In the genomic region with DNA sequence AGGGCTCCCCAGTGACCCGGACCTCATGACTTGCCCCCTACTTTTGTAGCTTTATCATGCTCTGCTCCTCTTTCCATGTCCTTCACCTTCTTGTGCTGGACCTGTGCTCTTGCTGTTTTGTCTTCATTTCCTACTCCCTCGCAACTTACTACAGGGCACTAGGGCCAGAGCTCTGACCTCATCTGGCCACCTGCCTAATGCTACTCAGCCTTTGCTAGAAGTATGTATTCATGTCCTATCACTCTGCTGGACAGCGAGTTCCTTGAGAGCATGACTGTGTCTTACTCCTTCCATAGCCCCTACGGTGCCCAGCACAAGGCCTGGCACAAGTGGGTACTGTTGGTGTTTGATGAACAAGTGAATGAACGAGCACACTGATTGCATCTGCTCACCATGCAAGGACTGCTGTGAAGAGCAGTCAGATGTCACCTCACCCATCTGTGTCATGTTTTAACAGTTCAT, we compare ENCODE assay signal across 9 cellular contexts. TPM values are rescaled to one million over a fixed set of nuclear protein-coding genes. Genes with fewer than 3 reads are reported as not detected.
DNase-seq lines count a peak whose midpoint lies in the region; ATAC-seq and TF ChIP-seq lines count a peak whose summit lies in the region.
"Had no signal": no experiment of that assay in that cellular context is flagged by ENCODE, and none has a peak within 500 bp of the region (broad histone marks: within the 10 kb centered on the region; RNA-seq: fewer than 3 reads in every experiment).

No MANE protein-coding gene starts in this region.

- no peaks in the 10 kb centered on the region for H3K9me3 ChIP-seq in CD4-positive, alpha-beta memory T cell (ENCODE audit: control insufficient read depth in 1 of 2, low read length in 2 of 2)
- H3K9me3 ChIP-seq in colonic mucosa = no peaks in the 10 kb centered on the region

- H3K27me3 ChIP-seq in CD4-positive, alpha-beta memory T cell (ENCODE audit: insufficient read depth, low read length) = no peaks in the 10 kb centered on the region
- H3K27me3 ChIP-seq in colonic mucosa = no peaks in the 10 kb centered on the region

- H3K36me3 ChIP-seq in CD4-positive, alpha-beta memory T cell (ENCODE audit: insufficient read depth, low read length) = peaks cover under 1% of the 10 kb centered on the region
- H3K36me3 ChIP-seq in colonic mucosa = no peaks in the 10 kb centered on the region

- H3K4me1 ChIP-seq in CD4-positive, alpha-beta memory T cell (ENCODE audit: insufficient read depth, low read length) = peaks cover 31% of the 10 kb centered on the region
- H3K4me1 ChIP-seq in colonic mucosa = peaks cover 10% of the 10 kb centered on the region

- intact Hi-C loops in CD4-positive, alpha-beta memory T cell (cut with micrococcal nuclease) = loop anchor here (2.0 kb wide), 1 partner anchor 391 kb away; a partner anchor contains a TSS
- intact Hi-C loops in colonic mucosa (cut with DNase I) = no loop called here
- intact Hi-C loops in natural killer cell (cut with micrococcal nuclease) = loop anchor here (5.0 kb wide), 1 partner anchor 574 kb away; a partner anchor contains a TSS

- H3K9ac ChIP-seq in colonic mucosa (ENCODE audit: low read depth in 2 of 2, low read length in 2 of 2) = peak overlapping the region; percentile 92 to 94

- peaks cover 8 to 20% of the 10 kb centered on the region in 2 donors for H3K36me3 Mint-ChIP-seq in CD4-positive, alpha-beta memory T cell
- no peaks in the 10 kb centered on the region for H3K36me3 Mint-ChIP-seq in natural killer cell

- H3K27ac ChIP-seq in CD4-positive, alpha-beta memory T cell (ENCODE audit: low read depth, low read length) = peak overlapping the region; percentile 88
- H3K27ac ChIP-seq in colonic mucosa = no peak overlapping the region

- DNase-seq in CD4-positive, alpha-beta memory T cell = no peak
- DNase-seq in NCI-H2196 (lab: John Stamatoyannopoulos, UW; ENCODE audit: unreplicated experiment) = peak; percentile 32
- no peak for DNase-seq in colonic mucosa
- no peak for DNase-seq in natural killer cell
- DNase-seq in HT-29 (ENCODE audit: low spot score) = no peak
- DNase-seq in activated CD4-positive, alpha-beta T cell treated with anti-CD3 and anti-CD28 coated beads, Interleukin-2, amount 50 U/mL, for 1 hour = no peak
- DNase-seq: activated CD4-positive, alpha-beta T cell treated with anti-CD3 and anti-CD28 coated beads for 4 hours had no signal

- peaks cover 0 to 2% (median 0%) of the 10 kb centered on the region in 8 donors for H3K9me3 Mint-ChIP-seq in CD4-positive, alpha-beta memory T cell
- no peaks in the 10 kb centered on the region for H3K9me3 Mint-ChIP-seq in natural killer cell

- CTCF ChIA-PET in CD4-positive, alpha-beta memory T cell (lab: Charles Lee; ENCODE audit: partially characterized antibody) = interaction anchor here (1.4 to 1.5 kb wide), 2 partner anchors 9 to 213 kb away, joined by 3 to 5 read pairs; no protein-coding TSS in a partner anchor

- TF ChIP-seq CTCF in colonic mucosa (IDR thresholded peaks at IDR 0.05) (no peak), natural killer cell (IDR thresholded peaks at IDR 0.05) (no peak)

- POLR2A ChIA-PET in CD4-positive, alpha-beta memory T cell (lab: Charles Lee; ENCODE audit: partially characterized antibody) = interaction anchor here (0.9 to 4.9 kb wide), 8 partner anchors 10 to 589 kb away, joined by 3 to 36 read pairs (median 15); a partner anchor contains a TSS

- H3K4me3 ChIP-seq in CD4-positive, alpha-beta memory T cell (ENCODE audit: low read length in 2 of 2) = peak overlapping the region in 1 of 2 donors; percentile 94
- no peak overlapping the region for H3K4me3 ChIP-seq in colonic mucosa

- H3K4me1 Mint-ChIP-seq in CD4-positive, alpha-beta memory T cell = peaks cover 26 to 41% (median 35%) of the 10 kb centered on the region in 4 donors
- H3K4me1 Mint-ChIP-seq in natural killer cell = peaks cover 30 to 38% of the 10 kb centered on the region in 2 donors

- no peaks in the 10 kb centered on the region for H3K27me3 Mint-ChIP-seq in CD4-positive, alpha-beta memory T cell
- no peaks in the 10 kb centered on the region for H3K27me3 Mint-ChIP-seq in natural killer cell (ENCODE audit: low read depth in 2 of 2)

- H3K4me3 Mint-ChIP-seq in CD4-positive, alpha-beta memory T cell = peak overlapping the region; percentile 90 to 99 (median 94)
- H3K4me3 Mint-ChIP-seq in natural killer cell = peak overlapping the region; percentile 91

- ATAC-seq in natural killer cell = no peak
- ATAC-seq in HG03439 (IDR thresholded peaks at IDR 0.05; ENCODE audit: unreplicated experiment) = no peak
- no peak for ATAC-seq in GM18858 (IDR thresholded peaks at IDR 0.05; ENCODE audit: unreplicated experiment)

- peak overlapping the region; percentile 86 to 99 (median 95) for H3K27ac Mint-ChIP-seq in CD4-positive, alpha-beta memory T cell
- H3K27ac Mint-ChIP-seq in natural killer cell = peak overlapping the region; percentile 94 to 95

RNA-seq across cellular contexts. Expression of a gene that starts 1.9 kb away (rescaled TPM):
- total RNA-seq in CD4-positive, alpha-beta memory T cell = 10 to 100 TPM; 53.3 to 57.2 TPM
- 10 to 100 TPM; 27.5 to 58.4 TPM for polyA plus RNA-seq in CD4-positive, alpha-beta memory T cell
- total RNA-seq in colonic mucosa (10 to 100 TPM; 36.3 to 48.6 TPM), natural killer cell (10 to 100 TPM; 33.4 to 39.0 (median 39.0) TPM)
- total RNA-seq in HT-29 (2014; rRNA removed; shearing (Covaris generic)) = 13.6 and 22.0 TPM in 2 replicates

RNA-seq across cellular contexts. Expression of a gene that starts 21.7 kb away (rescaled TPM):
- 10 to 100 TPM; 24.8 to 26.2 TPM for total RNA-seq in CD4-positive, alpha-beta memory T cell
- 1 to 10 TPM in 1 of 2 donors, under 1 TPM in 1; 0.65 to 6.5 TPM for polyA plus RNA-seq in CD4-positive, alpha-beta memory T cell
- total RNA-seq in colonic mucosa (10 to 100 TPM; 39.6 to 43.3 TPM), natural killer cell (10 to 100 TPM in 2 of 3 donors, 1 to 10 TPM in 1; 9.7 to 16.4 (median 11.1) TPM)
- total RNA-seq in HT-29 (2014; rRNA removed; shearing (Covaris generic)) = 1.3 and 2.2 TPM in 2 replicates

RNA-seq across cellular contexts. Expression of a gene that starts 37.6 kb away (rescaled TPM):
- not detected for total RNA-seq in CD4-positive, alpha-beta memory T cell
- not detected for polyA plus RNA-seq in CD4-positive, alpha-beta memory T cell
- total RNA-seq in colonic mucosa (1 to 10 TPM; 1.2 to 4.8 TPM), natural killer cell (under 1 TPM; 0.16 to 0.50 (median 0.20) TPM)
- 8.3 and 11.4 TPM in 2 replicates for total RNA-seq in HT-29 (2014; rRNA removed; shearing (Covaris generic))

RNA-seq across cellular contexts. Expression of a gene that starts 53.8 kb away (rescaled TPM):
- total RNA-seq in CD4-positive, alpha-beta memory T cell = 1 to 10 TPM; 2.1 to 2.6 TPM
- polyA plus RNA-seq in CD4-positive, alpha-beta memory T cell = under 1 TPM in 1 of 2 donors, not detected in 1; 0.29 TPM
- total RNA-seq in colonic mucosa (1 to 10 TPM; 2.5 to 3.4 TPM), natural killer cell (1 to 10 TPM; 2.9 to 3.6 (median 3.0) TPM)
- 4.0 and 5.7 TPM in 2 replicates for total RNA-seq in HT-29 (2014; rRNA removed; shearing (Covaris generic))
